In the genomic region with DNA sequence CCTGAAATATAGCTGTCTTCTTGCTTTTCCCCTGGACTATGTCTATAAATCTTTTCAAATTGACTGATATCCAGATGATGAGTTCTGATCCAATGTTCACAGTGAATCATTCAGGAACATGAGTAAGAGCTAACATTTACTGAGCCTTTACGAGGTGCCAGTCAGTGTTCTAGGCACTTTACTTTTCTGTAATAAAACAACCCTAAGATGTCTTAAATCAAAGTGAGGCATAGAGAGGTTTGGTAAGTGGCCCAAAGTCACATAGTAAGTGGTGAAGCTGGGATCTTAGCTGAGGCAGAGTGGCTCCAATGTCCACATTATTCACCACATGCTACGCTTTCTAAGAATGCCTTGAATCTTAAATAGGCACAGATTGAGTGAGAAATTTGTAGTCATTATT, we compare ENCODE assay signal across 26 cellular contexts.
"Had no signal": no experiment of that assay in that cellular context is flagged by ENCODE, and none has a peak within 500 bp of the region (broad histone marks: within the 10 kb centered on the region; RNA-seq: fewer than 3 reads in every experiment).

No MANE protein-coding gene starts in this region.

- H3K27me3 ChIP-seq: stomach, suprapubic skin, testis, thyroid gland, tibial artery, tibial nerve, transverse colon, upper lobe of left lung, upper lobe of right lung, uterus, vagina had no signal

- H3K36me3 ChIP-seq: stomach, suprapubic skin, thoracic aorta, thyroid gland, tibial artery, tibial nerve, transverse colon, upper lobe of left lung, upper lobe of right lung, uterus, vagina had no signal

- DNase-seq: stimulated activated CD4-positive, alpha-beta T cell treated with anti-CD3 and anti-CD28 coated beads, Interleukin-2, amount 100 ng/mL, for 48 hours; stimulated activated CD4-positive, alpha-beta T cell treated with anti-CD3 and anti-CD28 coated beads, Interleukin-4, amount 100 ng/mL, for 1 hour; stimulated activated CD4-positive, alpha-beta T cell treated with anti-CD3 and anti-CD28 coated beads, Interleukin-4, amount 100 ng/mL, for 24 hours; stimulated activated CD4-positive, alpha-beta T cell treated with anti-CD3 and anti-CD28 coated beads, Interleukin-4, amount 100 ng/mL, for 4 hours; stimulated activated CD8-positive, alpha-beta memory T cell treated with anti-CD3 and anti-CD28 coated beads, Interleukin-4, amount 100 ng/mL, for 48 hours; stimulated activated naive B cell treated with anti-CD40 and anti-IgM and Interleukin-4, amounts not matched to agents 10 μg/mL and 1 μg/mL and 100 μg/mL, for 72 hours; stimulated activated naive CD4-positive, alpha-beta T cell; stimulated activated naive CD4-positive, alpha-beta T cell treated with Interleukin-2 at 50 U/mL for 16 hours; stimulated activated naive CD8-positive, alpha-beta T cell treated with anti-CD3 and anti-CD28 coated beads, Interleukin-15, amount 100 ng/mL, for 72 hours; stimulated activated naive CD8-positive, alpha-beta T cell treated with anti-CD3 and anti-CD28 coated beads, Interleukin-15, Interleukin-2, amounts not matched to agents 100 U/mL and 50 U/mL, for 24 hours; stomach; substantia nigra; testis; thyroid gland; tibial artery; transverse colon; trophoblast cell; upper lobe of left lung; upper lobe of right lung; uterus had no signal

- H3K9me3 ChIP-seq: testis, thoracic aorta, thyroid gland, tibial artery, transverse colon, upper lobe of left lung, upper lobe of right lung, uterus, vagina had no signal

- H3K4me3 ChIP-seq: stomach, suprapubic skin, testis, thoracic aorta, thyroid gland, tibial artery, tibial nerve, transverse colon, upper lobe of left lung, upper lobe of right lung, uterus, vagina had no signal

- ATAC-seq: stimulated activated effector memory CD8-positive, alpha-beta T cell treated with anti-CD3 and anti-CD28 coated beads, Interleukin-12 subunit alpha, Interleukin-12 subunit beta, amount 100 ng/mL, for 72 hours; stimulated activated memory B cell treated with anti-CD40 and anti-IgM and Interleukin-4, amounts not matched to agents 10 μg/mL and 1 μg/mL and 100 μg/mL, for 72 hours; stimulated activated naive B cell treated with anti-CD40 and anti-IgM and Interleukin-4, amounts not matched to agents 10 μg/mL and 1 μg/mL and 100 μg/mL, for 72 hours; stimulated activated naive CD8-positive, alpha-beta T cell treated with anti-CD3 and anti-CD28 coated beads, Interleukin-15, amount 100 ng/mL, for 72 hours; stimulated activated naive CD8-positive, alpha-beta T cell treated with anti-CD3 and anti-CD28 coated beads, Interleukin-15, Interleukin-2, amounts not matched to agents 100 U/mL and 50 U/mL, for 24 hours; upper lobe of right lung had no signal

- H3K4me1 ChIP-seq: stomach, suprapubic skin, testis, thyroid gland, tibial artery, tibial nerve, transverse colon, upper lobe of left lung, upper lobe of right lung, uterus, vagina had no signal

- H3K27ac ChIP-seq: stomach, suprapubic skin, testis, thoracic aorta, thyroid gland, tibial artery, tibial nerve, transverse colon, upper lobe of left lung, upper lobe of right lung, uterus, vagina had no signal
